In the genomic region with DNA sequence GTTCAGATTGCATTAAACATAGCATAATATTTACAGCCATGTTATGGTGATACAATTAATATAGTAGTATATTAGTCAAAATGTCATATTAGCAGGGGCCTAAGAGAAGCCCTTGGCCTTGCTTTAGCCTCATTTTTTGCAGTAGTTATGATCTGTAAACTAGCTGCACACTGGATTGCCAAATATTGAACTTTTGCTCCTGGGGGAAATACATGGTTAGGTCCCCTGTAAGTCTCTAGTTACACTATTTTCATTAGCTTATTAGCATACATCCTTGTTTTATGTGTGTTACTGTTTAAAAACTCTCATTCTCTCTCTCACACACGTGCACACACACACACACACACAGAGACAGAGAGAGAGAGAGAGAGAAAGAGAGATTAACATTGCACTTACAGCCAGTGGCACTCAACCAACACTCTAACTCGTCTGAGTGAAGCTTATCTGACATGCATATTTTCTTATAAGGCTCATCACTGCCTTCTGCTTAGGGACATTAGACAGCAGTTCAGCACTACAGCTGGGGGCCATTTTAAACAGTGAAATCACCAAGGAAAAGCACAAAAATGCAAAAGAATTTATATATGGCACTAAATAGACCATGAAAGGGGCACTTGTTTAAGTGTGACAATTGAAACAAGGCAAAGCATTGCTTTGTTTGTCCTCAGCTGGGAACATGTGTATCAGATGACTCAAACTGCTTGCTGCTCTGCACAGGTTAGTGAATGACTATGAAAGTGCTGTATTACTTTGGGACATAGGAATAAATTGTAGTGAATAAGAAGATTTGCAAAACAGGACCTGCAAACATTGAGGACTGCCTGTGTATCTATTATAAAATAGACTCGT, we compare ENCODE assay signal across 16 cellular contexts.
A peak's percentile ranks its signal among the peaks of the same experiment; 100 is the strongest.
DNase-seq lines count a peak whose midpoint lies in the region; ATAC-seq and TF ChIP-seq lines count a peak whose summit lies in the region.
"Had no signal": no experiment of that assay in that cellular context is flagged by ENCODE, and none has a peak within 500 bp of the region (broad histone marks: within the 10 kb centered on the region; RNA-seq: fewer than 3 reads in every experiment).

No MANE protein-coding gene starts in this region.

- peaks cover 16% of the 10 kb centered on the region for H3K79me2 ChIP-seq in smooth muscle cell (ENCODE audit: low read depth)

- no peaks in the 10 kb centered on the region for H3K9me3 ChIP-seq in smooth muscle cell (replicated peaks; ENCODE audit: low read depth)
- H3K9me3 ChIP-seq: ovary, suprapubic skin had no signal

- H3K27ac ChIP-seq in smooth muscle cell (ENCODE audit: low read depth), result peak overlapping the region; percentile 25
- H3K27ac ChIP-seq: HL-60, ovary, suprapubic skin, VCaP had no signal

- no peaks in the 10 kb centered on the region for H3K4me1 Mint-ChIP-seq in activated CD4-positive, alpha-beta T cell treated with anti-CD3 and anti-CD28 coated beads, Interleukin-2, amount 10 ng/mL, durations not matched to agents 24 days and 14 days
- H3K4me1 Mint-ChIP-seq in stimulated activated naive CD8-positive, alpha-beta T cell treated with anti-CD3 and anti-CD28 coated beads, Interleukin-15, amount 100 ng/mL, for 72 hours, result no peaks in the 10 kb centered on the region

- no peaks in the 10 kb centered on the region for H3K27me3 Mint-ChIP-seq in activated CD4-positive, alpha-beta T cell treated with anti-CD3 and anti-CD28 coated beads, Interleukin-2, amount 10 ng/mL, durations not matched to agents 24 days and 14 days
- H3K27me3 Mint-ChIP-seq in stimulated activated naive CD8-positive, alpha-beta T cell treated with anti-CD3 and anti-CD28 coated beads, Interleukin-15, amount 100 ng/mL, for 72 hours, result no peaks in the 10 kb centered on the region

- TF ChIP-seq CTCF in smooth muscle cell (IDR thresholded peaks at IDR 0.05; ENCODE audit: borderline replicate concordance, insufficient read depth, poor library complexity, severe bottlenecking), result no peak

- H3K27me3 ChIP-seq in smooth muscle cell (ENCODE audit: low read depth), result no peaks in the 10 kb centered on the region
- H3K27me3 ChIP-seq: ovary, suprapubic skin had no signal

- no peak overlapping the region for H3K4me3 Mint-ChIP-seq in activated CD4-positive, alpha-beta T cell treated with anti-CD3 and anti-CD28 coated beads, Interleukin-2, amount 10 ng/mL, durations not matched to agents 24 days and 14 days
- no peak overlapping the region for H3K4me3 Mint-ChIP-seq in stimulated activated naive CD8-positive, alpha-beta T cell treated with anti-CD3 and anti-CD28 coated beads, Interleukin-15, amount 100 ng/mL, for 72 hours

- H3K4me2 ChIP-seq in smooth muscle cell, result peak overlapping the region; percentile 40

- H3K4me1 ChIP-seq in smooth muscle cell (ENCODE audit: low read depth), result no peaks in the 10 kb centered on the region
- H3K4me1 ChIP-seq: suprapubic skin had no signal

- intact Hi-C loops in Right ventricle myocardium superior (cut with DNase I) (no loop called here), cardiac septum (cut with DNase I) (no loop called here)
- intact Hi-C loops in activated CD4-positive, alpha-beta T cell treated with anti-CD3 and anti-CD28 coated beads, Interleukin-2, amount 10 ng/mL, durations not matched to agents 24 days and 14 days (cut with micrococcal nuclease), result no loop called here

- no peaks in the 10 kb centered on the region for H3K36me3 ChIP-seq in smooth muscle cell (ENCODE audit: low read depth)
- H3K36me3 ChIP-seq: ovary, suprapubic skin had no signal

- no peaks in the 10 kb centered on the region for H3K9me3 Mint-ChIP-seq in activated CD4-positive, alpha-beta T cell treated with anti-CD3 and anti-CD28 coated beads, Interleukin-2, amount 10 ng/mL, durations not matched to agents 24 days and 14 days
- H3K9me3 Mint-ChIP-seq in stimulated activated naive CD8-positive, alpha-beta T cell treated with anti-CD3 and anti-CD28 coated beads, Interleukin-15, amount 100 ng/mL, for 72 hours, result no peaks in the 10 kb centered on the region

- DNase-seq in Right ventricle myocardium superior, result no peak
- DNase-seq in cardiac septum (ENCODE audit: low spot score), result no peak
- peak; percentile 7 for DNase-seq in SK-MEL-5 (ENCODE audit: low read depth, low spot score)
- DNase-seq in iris pigment epithelial cell (ENCODE audit: low read depth), result peak; percentile 19
- DNase-seq in smooth muscle cell (lab: John Stamatoyannopoulos, UW; ENCODE audit: unreplicated experiment), result no peak
- no peak for DNase-seq in activated CD4-positive, alpha-beta T cell treated with anti-CD3 and anti-CD28 coated beads, Interleukin-2, amount 10 ng/mL, durations not matched to agents 24 days and 14 days
- no peak for DNase-seq in NCI-H1092 (lab: John Stamatoyannopoulos, UW)
- DNase-seq in stimulated activated naive CD8-positive, alpha-beta T cell treated with anti-CD3 and anti-CD28 coated beads, Interleukin-15, amount 100 ng/mL, for 72 hours, result no peak
- DNase-seq: activated gamma-delta T cell; effector memory CD4-positive, alpha-beta T cell; foreskin melanocyte; NCI-H1694; ovary had no signal

- in situ Hi-C loops in SK-MEL-5 (cut with HindIII; ENCODE audit: low pct_unique_long_range_greater_than_20kb, low sequenced_read_pairs), result no loop called here

- no peak overlapping the region for H2AFZ ChIP-seq in smooth muscle cell (ENCODE audit: low read depth)

- H3K27ac Mint-ChIP-seq in activated CD4-positive, alpha-beta T cell treated with anti-CD3 and anti-CD28 coated beads, Interleukin-2, amount 10 ng/mL, durations not matched to agents 24 days and 14 days, result no peak overlapping the region
- no peak overlapping the region for H3K27ac Mint-ChIP-seq in stimulated activated naive CD8-positive, alpha-beta T cell treated with anti-CD3 and anti-CD28 coated beads, Interleukin-15, amount 100 ng/mL, for 72 hours

- WGBS in smooth muscle cell (ENCODE audit: low lambda C conversion rate), result 45% methylated on average over 3 of the region's 3 CpGs

- H3K36me3 Mint-ChIP-seq in activated CD4-positive, alpha-beta T cell treated with anti-CD3 and anti-CD28 coated beads, Interleukin-2, amount 10 ng/mL, durations not matched to agents 24 days and 14 days (ENCODE audit: low read depth), result no peaks in the 10 kb centered on the region

- ATAC-seq in Right ventricle myocardium superior (ENCODE audit: poor library complexity), result peak; percentile 74
- ATAC-seq in stimulated activated naive CD8-positive, alpha-beta T cell treated with anti-CD3 and anti-CD28 coated beads, Interleukin-15, amount 100 ng/mL, for 72 hours, result no peak

- no peak overlapping the region for H3K4me3 ChIP-seq in smooth muscle cell
- H3K4me3 ChIP-seq: ovary, suprapubic skin had no signal

- peaks cover 14% of the 10 kb centered on the region for H4K20me1 ChIP-seq in smooth muscle cell (ENCODE audit: low read depth)

- H3K9ac ChIP-seq in smooth muscle cell (ENCODE audit: low read depth), result no peak overlapping the region

- peaks cover 13% of the 10 kb centered on the region for H3F3A ChIP-seq in smooth muscle cell (ENCODE audit: low read depth)

Comparison
In these comparisons a context has a peak if more than half of its experiments do, and no peak if none do; other contexts are left out.
1. DNase-seq: peak in SK-MEL-5 (single experiment) and iris pigment epithelial cell (single experiment); none in Right ventricle myocardium superior (single experiment), cardiac septum (single experiment), smooth muscle cell (single experiment), activated CD4-positive, alpha-beta T cell treated with anti-CD3 and anti-CD28 coated beads, Interleukin-2, amount 10 ng/mL, durations not matched to agents 24 days and 14 days (single experiment), NCI-H1092 (single experiment) and stimulated activated naive CD8-positive, alpha-beta T cell treated with anti-CD3 and anti-CD28 coated beads, Interleukin-15, amount 100 ng/mL, for 72 hours (0 of 2).